In genomic region chr17:44906010-44906646, GRCh38 we compare ENCODE assay signal across 1 cellular context.
TF ChIP-seq lines count a peak whose summit lies in the region.

No MANE protein-coding gene starts in this region.

TF ChIP-seq in IMR-90, 13 proteins besides CTCF, POLR2A, EP300 and RAD21 (continued from another document):
- TF ChIP-seq BHLHE40 (IDR thresholded peaks at IDR 0.05; ENCODE audit: low read depth, low read length) = peak; percentile 56; the same call in 1 of the 2 replicates
